ENCODE assay signal across 33 cellular contexts in the genomic region with DNA sequence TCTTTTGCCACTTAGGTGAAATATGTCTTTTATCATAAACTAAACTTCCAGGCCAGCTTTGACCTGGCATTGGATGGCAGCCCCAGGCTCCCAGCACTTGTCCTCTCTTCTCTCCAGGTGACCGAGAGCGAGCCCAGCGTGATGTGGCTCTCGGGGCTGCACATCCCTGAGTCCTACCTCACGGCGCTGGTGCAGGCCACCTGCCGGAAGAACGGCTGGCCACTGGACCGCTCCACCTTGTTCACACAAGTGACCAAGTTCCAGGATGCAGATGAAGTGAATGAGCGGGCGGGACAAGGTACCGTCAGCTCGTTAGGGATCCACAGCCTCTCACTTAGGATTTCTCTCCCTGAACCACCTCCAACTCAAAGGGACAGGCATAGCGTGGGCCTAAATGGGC.
"Had no signal": no experiment of that assay in that cellular context is flagged by ENCODE, and none has a peak within 500 bp of the region (broad histone marks: within the 10 kb centered on the region; RNA-seq: fewer than 3 reads in every experiment).

No MANE protein-coding gene starts in this region.

- H3K27me3 ChIP-seq: brain microvascular endothelial cell, Peyer's patch, SJSA1 had no signal

- H3K27ac Mint-ChIP-seq: activated CD4-positive, alpha-beta memory T cell treated with anti-CD3 and anti-CD28 coated beads for 36 hours; activated naive CD8-positive, alpha-beta T cell treated with anti-CD3 and anti-CD28 coated beads for 36 hours; activated T-helper 17 cell treated with anti-CD3 and anti-CD28 coated beads, Interleukin-2, amount 50 U/mL, for 72 hours; T-helper 1 cell treated with Interleukin-12 subunit alpha and Interleukin-12 subunit beta and Interleukin-4 antibody, amounts not matched to agents 30 μg/mL and 1 μg/mL, for 36 hours; T-helper 2 cell treated with Interferon-gamma antibody and Interleukin-4, amounts not matched to agents 5 μg/mL and 100 μg/mL, for 36 hours had no signal

- H3K9me3 Mint-ChIP-seq: activated CD4-positive, alpha-beta memory T cell treated with anti-CD3 and anti-CD28 coated beads for 36 hours; activated naive CD8-positive, alpha-beta T cell treated with anti-CD3 and anti-CD28 coated beads for 36 hours; activated T-helper 17 cell treated with anti-CD3 and anti-CD28 coated beads, Interleukin-2, amount 50 U/mL, for 72 hours; T-helper 1 cell treated with Interleukin-12 subunit alpha and Interleukin-12 subunit beta and Interleukin-4 antibody, amounts not matched to agents 30 μg/mL and 1 μg/mL, for 36 hours; T-helper 2 cell treated with Interferon-gamma antibody and Interleukin-4, amounts not matched to agents 5 μg/mL and 100 μg/mL, for 36 hours had no signal

- H3K27ac ChIP-seq: brain microvascular endothelial cell, Peyer's patch, SJSA1 had no signal

- H3K4me3 ChIP-seq: Peyer's patch, SJSA1 had no signal

- ATAC-seq: activated CD4-positive, CD25-positive, alpha-beta regulatory T cell treated with anti-CD3 and anti-CD28 coated beads, Interleukin-2, amount 50 U/mL, for 24 hours; activated T-helper 17 cell treated with anti-CD3 and anti-CD28 coated beads, Interleukin-2, amount 50 U/mL, for 72 hours; PC-3 had no signal

- H3K27me3 Mint-ChIP-seq: activated CD4-positive, alpha-beta memory T cell treated with anti-CD3 and anti-CD28 coated beads for 36 hours; activated naive CD8-positive, alpha-beta T cell treated with anti-CD3 and anti-CD28 coated beads for 36 hours had no signal

- H3K9me3 ChIP-seq: Peyer's patch, SJSA1, SK-N-SH had no signal

- H3K36me3 ChIP-seq: brain microvascular endothelial cell had no signal

- H3K4me3 Mint-ChIP-seq: activated CD4-positive, alpha-beta memory T cell treated with anti-CD3 and anti-CD28 coated beads for 36 hours; activated naive CD8-positive, alpha-beta T cell treated with anti-CD3 and anti-CD28 coated beads for 36 hours; T-helper 1 cell treated with Interleukin-12 subunit alpha and Interleukin-12 subunit beta and Interleukin-4 antibody, amounts not matched to agents 30 μg/mL and 1 μg/mL, for 36 hours; T-helper 2 cell treated with Interferon-gamma antibody and Interleukin-4, amounts not matched to agents 5 μg/mL and 100 μg/mL, for 36 hours had no signal

- H3K36me3 Mint-ChIP-seq: activated naive CD8-positive, alpha-beta T cell treated with anti-CD3 and anti-CD28 coated beads for 36 hours had no signal

- H3K4me1 ChIP-seq: Peyer's patch had no signal

- DNase-seq: activated CD4-positive, alpha-beta memory T cell treated with anti-CD3 and anti-CD28 coated beads for 36 hours; activated CD4-positive, alpha-beta T cell treated with anti-CD3 and anti-CD28 coated beads for 4 hours; activated CD4-positive, alpha-beta T cell treated with anti-CD3 and anti-CD28 coated beads, Interleukin-2, amount 50 U/mL, for 1 hour; activated CD8-positive, alpha-beta memory T cell treated with anti-CD3 and anti-CD28 coated beads, Interleukin-2, amount 50 U/mL, for 48 hours; activated effector memory CD4-positive, alpha-beta T cell treated with anti-CD3 and anti-CD28 coated beads, Interleukin-2, amount 50 U/mL, for 16 hours; activated naive CD4-positive, alpha-beta T cell; activated naive CD4-positive, alpha-beta T cell treated with anti-CD3 and anti-CD28 coated beads, Interleukin-2, amount 50 U/mL, for 16 hours; activated naive CD8-positive, alpha-beta T cell treated with anti-CD3 and anti-CD28 coated beads for 36 hours; activated T-cell treated with anti-CD3 and anti-CD28 coated beads, Interleukin-2, amount 50 U/mL, for 48 hours; amniotic stem cell; brain microvascular endothelial cell; central memory CD4-positive, alpha-beta T cell; KG1; MM.1S; MV-4-11; NCI-H1092; NCI-H1436 treated with DMSO at 0.1 percent for 48 hours; NCI-H1694 treated with DMSO at 0.1 percent for 48 hours; NCI-H2029; NCI-H510A; NCI-H526; NCI-H748 treated with DMSO at 0.1 percent for 48 hours; NK-92 treated with Interleukin-12 subunit alpha and Interleukin-12 subunit beta, amount 100 ng/mL, for 24 hours; PC-3; Peyer's patch; RPMI8226; SHP77 treated with DMSO at 0.1 percent for 48 hours; SK-N-SH had no signal
